ENCODE assay signal across 8 cellular contexts in the genomic region with DNA sequence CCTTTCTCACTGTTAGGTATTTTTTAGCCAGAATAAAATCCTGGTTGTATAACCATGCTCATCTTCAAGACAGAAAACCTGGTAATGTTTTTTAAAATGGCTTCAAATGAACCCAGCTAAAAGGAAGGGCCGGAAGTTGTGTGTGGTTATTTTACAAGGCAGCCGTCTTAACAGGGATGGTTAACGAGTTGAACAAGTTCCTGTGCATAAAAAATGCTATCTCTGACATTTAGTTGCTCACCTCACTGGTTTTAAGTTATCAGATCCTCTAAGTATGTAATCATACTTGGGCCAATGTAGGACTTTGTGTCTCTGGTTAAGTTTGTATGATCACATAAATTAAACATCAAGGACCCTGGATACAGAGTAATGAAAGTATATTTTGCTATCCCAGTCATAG. TPM values are rescaled to one million over a fixed set of nuclear protein-coding genes. Genes with fewer than 3 reads are reported as not detected.
DNase-seq lines count a peak whose midpoint lies in the region; ATAC-seq and TF ChIP-seq lines count a peak whose summit lies in the region.

No MANE protein-coding gene starts in this region.

- no peaks in the 10 kb centered on the region for H3K27me3 ChIP-seq in endocrine pancreas (ENCODE audit: control insufficient read depth, insufficient read depth, low read length)

- ATAC-seq in GM18502 (IDR thresholded peaks at IDR 0.05; ENCODE audit: poor library complexity, unreplicated experiment) (peak; percentile 27), HG03432 (IDR thresholded peaks at IDR 0.05; ENCODE audit: unreplicated experiment) (peak; percentile 25)

- H3K27me3 Mint-ChIP-seq in progenitor cell of endocrine pancreas: no peaks in the 10 kb centered on the region

- no peak for TF ChIP-seq CTCF in progenitor cell of endocrine pancreas (IDR thresholded peaks at IDR 0.05; ENCODE audit: unreplicated experiment)

- H3K9me3 Mint-ChIP-seq in progenitor cell of endocrine pancreas (ENCODE audit: low read depth): no peaks in the 10 kb centered on the region

- H3K36me3 Mint-ChIP-seq in progenitor cell of endocrine pancreas (ENCODE audit: insufficient read depth): peaks cover 6% of the 10 kb centered on the region

- H3K9ac ChIP-seq in endocrine pancreas (ENCODE audit: control insufficient read depth, insufficient read depth, low read length): no peak overlapping the region

- peak overlapping the region; percentile 76 for H3K27ac Mint-ChIP-seq in progenitor cell of endocrine pancreas

- peak; percentile 65 for DNase-seq in A172 (ENCODE audit: low spot score)
- DNase-seq in T-helper 2 cell: peak in 3 of 5 experiments; percentile 23 to 91 (median 58)
- no peak for DNase-seq in progenitor cell of endocrine pancreas (ENCODE audit: low spot score, unreplicated experiment)
- no peak for DNase-seq in NCI-H2029 (lab: John Stamatoyannopoulos, UW)
- no peak for DNase-seq in ureter (ENCODE audit: low spot score)

- H3K4me3 Mint-ChIP-seq in progenitor cell of endocrine pancreas (ENCODE audit: low read depth): peak overlapping the region; percentile 93

- no peaks in the 10 kb centered on the region for H3K9me3 ChIP-seq in endocrine pancreas (ENCODE audit: control insufficient read depth, low read length)

- H3K4me1 ChIP-seq in endocrine pancreas (ENCODE audit: control insufficient read depth, insufficient read depth, low read length): peaks cover 15% of the 10 kb centered on the region

- H3K36me3 ChIP-seq in endocrine pancreas (ENCODE audit: control insufficient read depth, insufficient read depth, low read length): no peaks in the 10 kb centered on the region

- peak overlapping the region; percentile 97 for H3K4me3 ChIP-seq in endocrine pancreas (ENCODE audit: control insufficient read depth, insufficient read depth, low read length)

- H3K4me1 Mint-ChIP-seq in progenitor cell of endocrine pancreas (ENCODE audit: low read depth): peaks cover 23% of the 10 kb centered on the region

RNA-seq across cellular contexts. Expression of gene ATP11B, which starts 2.1 kb away (rescaled TPM):
- 50.5 and 55.5 TPM in 2 replicates for total RNA-seq in A172 (2014; rRNA removed; shearing (Covaris generic))
- 119 and 127 TPM in 2 replicates for total RNA-seq in progenitor cell of endocrine pancreas
- total RNA-seq in ureter: 97.2 TPM

Comparison
In these comparisons a context has a peak if more than half of its experiments do, and no peak if none do; other contexts are left out.
1. DNase-seq: peak in A172 (single experiment) and T-helper 2 cell (3 of 5); none in progenitor cell of endocrine pancreas (single experiment), NCI-H2029 (single experiment) and ureter (single experiment).